Comparison of ENCODE assay signal across 8 cellular contexts in the genomic region with DNA sequence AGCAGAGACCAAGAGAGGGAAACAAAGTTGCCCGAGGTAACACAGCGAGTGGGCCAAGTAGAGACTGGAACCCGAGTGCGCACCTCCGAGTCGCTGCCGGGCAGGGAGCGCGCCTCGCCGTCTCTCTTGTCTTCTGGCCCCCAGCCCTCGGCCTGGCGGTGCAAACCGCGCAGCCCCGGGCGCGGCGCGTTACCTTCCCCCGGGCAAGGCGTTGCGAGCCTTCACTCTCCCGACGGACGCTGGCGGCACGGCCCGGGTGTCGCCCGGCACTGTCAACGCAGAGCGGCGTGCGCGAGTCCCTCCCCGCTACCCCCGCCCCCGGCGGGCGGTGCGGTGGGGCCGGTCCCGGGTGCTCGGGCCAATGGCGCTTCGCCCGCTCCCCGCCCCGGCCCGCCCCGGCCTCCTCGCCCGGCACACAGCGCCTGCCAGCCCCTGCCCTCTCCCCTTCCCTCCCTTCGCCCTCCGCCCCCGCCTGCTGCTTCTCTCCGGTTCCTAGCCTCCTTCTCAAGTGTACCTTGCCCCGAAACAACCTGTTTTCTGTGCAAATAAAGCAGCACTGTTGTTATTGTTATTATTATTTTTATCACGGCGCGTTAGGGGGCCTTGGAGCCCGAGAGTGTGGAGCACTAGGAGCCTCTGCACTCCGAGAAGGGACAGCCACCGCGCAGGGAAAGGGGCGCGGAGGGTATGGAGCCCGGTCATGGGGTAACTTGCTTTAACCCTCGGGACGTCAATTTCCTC. TPM values are rescaled to one million over a fixed set of nuclear protein-coding genes. Genes with fewer than 3 reads are reported as not detected.
DNase-seq lines count a peak whose midpoint lies in the region; ATAC-seq and TF ChIP-seq lines count a peak whose summit lies in the region.

SYTL2 (minus strand) TSS at position 271 of the 741 bp plus-strand sequence. CDS start 53,416 bp downstream, outside the sequence.

- H3K27ac ChIP-seq in adrenal gland (peak within 1 kb of the TSS in 1 of 5 donors; percentile 57), right atrium auricular region (peak within 1 kb of the TSS; percentile 9 to 23), upper lobe of right lung (peak within 1 kb of the TSS; percentile 66)

- H3K4me1 ChIP-seq in adrenal gland (replicated peaks in 1 of 2) (peaks cover 10 to 11% of the 10 kb centered on the region in 2 donors), right atrium auricular region (peaks cover 0 to 10% of the 10 kb centered on the region in 2 donors), upper lobe of right lung (peaks cover 15% of the 10 kb centered on the region)

- CTCF ChIA-PET in T-cell (lab: Charles Lee) = interaction anchor here (0.9 to 2.4 kb wide), 6 partner anchors 12 to 103 kb away, joined by 3 to 15 read pairs (median 6); partner anchors contain the start of gene CCDC83 (in 1 of the 2)

- H3K9me3 Mint-ChIP-seq in T-cell = no peaks in the 10 kb centered on the region
- no peaks in the 10 kb centered on the region for H3K9me3 Mint-ChIP-seq in progenitor cell of endocrine pancreas (ENCODE audit: low read depth)

- H3K4me1 Mint-ChIP-seq in T-cell (peaks cover 32 to 51% (median 50%) of the 10 kb centered on the region in 3 donors), progenitor cell of endocrine pancreas (ENCODE audit: low read depth) (peaks cover 10% of the 10 kb centered on the region)

- no peak for TF ChIP-seq EP300 in Ishikawa (IDR thresholded peaks at IDR 0.05; ENCODE audit: borderline replicate concordance)

- H3K4me3 Mint-ChIP-seq in T-cell (peak within 1 kb of the TSS; percentile 89 to 92 (median 91)), progenitor cell of endocrine pancreas (ENCODE audit: low read depth) (peak within 1 kb of the TSS; percentile 71)

- H3K27me3 Mint-ChIP-seq in T-cell (no peaks in the 10 kb centered on the region), progenitor cell of endocrine pancreas (peaks cover 50% of the 10 kb centered on the region)

- H3K27me3 ChIP-seq in adrenal gland = no peaks in the 10 kb centered on the region
- no peaks in the 10 kb centered on the region for H3K27me3 ChIP-seq in right atrium auricular region
- no peaks in the 10 kb centered on the region for H3K27me3 ChIP-seq in upper lobe of right lung

- peak; percentile 84 for ATAC-seq in GM21576 (IDR thresholded peaks at IDR 0.05; ENCODE audit: unreplicated experiment)
- ATAC-seq in T-cell (replicated peaks in 1 of 4) = peak; percentile 88 to 94 (median 92)
- ATAC-seq in upper lobe of right lung = peak; percentile 98

- DNase-seq in EH (ENCODE audit: low read depth) = peak; percentile 76
- DNase-seq in T-cell = peak; percentile 58 to 80 (median 72)
- peak; percentile 63 to 84 (median 67) for DNase-seq in adrenal gland
- DNase-seq in right atrium auricular region (ENCODE audit: low spot score) = no peak
- DNase-seq in progenitor cell of endocrine pancreas (ENCODE audit: low spot score, unreplicated experiment) = peak; percentile 32
- DNase-seq in upper lobe of right lung = peak; percentile 90

- H3K36me3 ChIP-seq in adrenal gland (replicated peaks in 1 of 2) (no peaks in the 10 kb centered on the region), right atrium auricular region (no peaks in the 10 kb centered on the region), upper lobe of right lung (no peaks in the 10 kb centered on the region)

- H3K27ac Mint-ChIP-seq in T-cell (peak within 1 kb of the TSS; percentile 83 to 91), progenitor cell of endocrine pancreas (peak within 1 kb of the TSS; percentile 89)

- POLR2A ChIA-PET in T-cell (lab: Charles Lee) = interaction anchor here (0.5 to 1.9 kb wide), 5 partner anchors 15 to 148 kb away, joined by 3 to 9 read pairs (median 4); no protein-coding TSS in a partner anchor

- H3K36me3 Mint-ChIP-seq in T-cell (no peaks in the 10 kb centered on the region), progenitor cell of endocrine pancreas (ENCODE audit: insufficient read depth) (no peaks in the 10 kb centered on the region)

- TF ChIP-seq RAD21 in Ishikawa (IDR thresholded peaks at IDR 0.05; ENCODE audit: low read depth) = no peak

- 0 to 3% (median 1%) methylated on average over 25 to 72 of the region's 72 CpGs for WGBS in adrenal gland, 4 donors

- TF ChIP-seq CTCF in adrenal gland (IDR thresholded peaks at IDR 0.05) = peak in 1 of 6 experiments; percentile 9
- no peak for TF ChIP-seq CTCF in right atrium auricular region (IDR thresholded peaks at IDR 0.05)
- no peak for TF ChIP-seq CTCF in progenitor cell of endocrine pancreas (IDR thresholded peaks at IDR 0.05; ENCODE audit: unreplicated experiment)
- peak; percentile 29 for TF ChIP-seq CTCF in upper lobe of right lung (IDR thresholded peaks at IDR 0.05)

- TF ChIP-seq POLR2A in adrenal gland (IDR thresholded peaks at IDR 0.05) = peak in 1 of 2 donors; percentile 76

- H3K4me3 ChIP-seq in adrenal gland (peak within 1 kb of the TSS in 2 of 4 donors; percentile 35 to 72), right atrium auricular region (peak within 1 kb of the TSS; percentile 52 to 57), upper lobe of right lung (peak within 1 kb of the TSS; percentile 71)

- no peaks in the 10 kb centered on the region for H3K9me3 ChIP-seq in adrenal gland (replicated peaks in 1 of 3)
- no peaks in the 10 kb centered on the region for H3K9me3 ChIP-seq in right atrium auricular region
- H3K9me3 ChIP-seq in upper lobe of right lung = no peaks in the 10 kb centered on the region

- intact Hi-C loops in adrenal gland (cut with DNase I) (loop anchor here in 1 of 2 donors (10.0 kb wide), 1 partner anchor 116 kb away; no protein-coding TSS in a partner anchor), upper lobe of right lung (cut with DNase I) (no loop called here)

TF ChIP-seq in Ishikawa, 13 proteins besides CTCF, POLR2A, EP300 and RAD21:
- TF ChIP-seq CREB1 (IDR thresholded peaks at IDR 0.05; ENCODE audit: low read depth) (no peak), CEBPB (IDR thresholded peaks at IDR 0.05) (no peak), ZBTB7A (IDR thresholded peaks at IDR 0.05; ENCODE audit: low read depth) (no peak; the same call in 1 of the 2 replicates), EGR1 (IDR thresholded peaks at IDR 0.05) (peak; percentile 80), TAF1 (IDR thresholded peaks at IDR 0.05; ENCODE audit: low read depth) (no peak; the same call in 1 of the 2 replicates), NFIC (IDR thresholded peaks at IDR 0.05) (no peak), TCF12 (IDR thresholded peaks at IDR 0.05; ENCODE audit: low read depth) (0 out of 2 replicates have a peak, but pooled peaks have one; percentile 18)
- TF ChIP-seq, protein P1, sequence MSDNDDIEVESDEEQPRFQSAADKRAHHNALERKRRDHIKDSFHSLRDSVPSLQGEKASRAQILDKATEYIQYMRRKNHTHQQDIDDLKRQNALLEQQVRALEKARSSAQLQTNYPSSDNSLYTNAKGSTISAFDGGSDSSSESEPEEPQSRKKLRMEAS (IDR thresholded peaks at IDR 0.05) = peak; percentile 93
TF ChIP-seq in Ishikawa: peak in this region for 3.

RNA-seq across cellular contexts. Expression of gene SYTL2, which starts in this region (rescaled TPM):
- 10 to 100 TPM; 19.8 to 85.4 (median 31.3) TPM for total RNA-seq in T-cell
- 10 to 100 TPM in 7 of 8 donors, 1 to 10 TPM in 1; 9.2 to 64.9 (median 19.4) TPM for total RNA-seq in adrenal gland
- 10 to 100 TPM in 2 of 3 donors, 1 to 10 TPM in 1; 8.2 to 21.8 (median 12.1) TPM for polyA plus RNA-seq in adrenal gland
- 10 to 100 TPM in 1 of 2 donors, 1 to 10 TPM in 1; 5.0 to 12.1 TPM for total RNA-seq in right atrium auricular region
- 4.7 and 5.6 TPM in 2 replicates for total RNA-seq in progenitor cell of endocrine pancreas
- total RNA-seq in upper lobe of right lung = 36.5 TPM
